In genomic region chr10:62264702-62265436, GRCh38 we compare ENCODE assay signal across 1 cellular context.
A peak's percentile ranks its signal among the peaks of the same experiment; 100 is the strongest.
TF ChIP-seq lines count a peak whose summit lies in the region.

No MANE protein-coding gene starts in this region.

TF ChIP-seq in IMR-90, 13 proteins besides CTCF, POLR2A, EP300 and RAD21:
- TF ChIP-seq SMC3 (IDR thresholded peaks at IDR 0.05; ENCODE audit: low read depth, low read length), result peak; percentile 71
- TF ChIP-seq FOS (IDR thresholded peaks at IDR 0.05; ENCODE audit: low read depth, low read length), result no peak
- no peak for TF ChIP-seq NFE2L2 (IDR thresholded peaks at IDR 0.05; ENCODE audit: low read depth, low read length)
- no peak for TF ChIP-seq RCOR1 (IDR thresholded peaks at IDR 0.05; ENCODE audit: insufficient replicate concordance, low read length)
- TF ChIP-seq USF2 (IDR thresholded peaks at IDR 0.05; ENCODE audit: low read depth, low read length), result peak; percentile 58
- no peak for TF ChIP-seq MAZ (IDR thresholded peaks at IDR 0.05; ENCODE audit: borderline replicate concordance, low read depth, low read length)
- no peak for TF ChIP-seq ELK1 (IDR thresholded peaks at IDR 0.05; ENCODE audit: borderline replicate concordance, low read depth, low read length)
- no peak for TF ChIP-seq BHLHE40 (IDR thresholded peaks at IDR 0.05; ENCODE audit: low read depth, low read length)
- no peak for TF ChIP-seq MAFK (IDR thresholded peaks at IDR 0.05; ENCODE audit: low read depth, low read length)
- TF ChIP-seq CEBPB (IDR thresholded peaks at IDR 0.05; ENCODE audit: low read depth, low read length), result peak; percentile 11; the same call in 1 of the 2 replicates
TF ChIP-seq in IMR-90: peak in this region for 3.
